Comparison of ENCODE assay signal across 17 cellular contexts in the genomic region with DNA sequence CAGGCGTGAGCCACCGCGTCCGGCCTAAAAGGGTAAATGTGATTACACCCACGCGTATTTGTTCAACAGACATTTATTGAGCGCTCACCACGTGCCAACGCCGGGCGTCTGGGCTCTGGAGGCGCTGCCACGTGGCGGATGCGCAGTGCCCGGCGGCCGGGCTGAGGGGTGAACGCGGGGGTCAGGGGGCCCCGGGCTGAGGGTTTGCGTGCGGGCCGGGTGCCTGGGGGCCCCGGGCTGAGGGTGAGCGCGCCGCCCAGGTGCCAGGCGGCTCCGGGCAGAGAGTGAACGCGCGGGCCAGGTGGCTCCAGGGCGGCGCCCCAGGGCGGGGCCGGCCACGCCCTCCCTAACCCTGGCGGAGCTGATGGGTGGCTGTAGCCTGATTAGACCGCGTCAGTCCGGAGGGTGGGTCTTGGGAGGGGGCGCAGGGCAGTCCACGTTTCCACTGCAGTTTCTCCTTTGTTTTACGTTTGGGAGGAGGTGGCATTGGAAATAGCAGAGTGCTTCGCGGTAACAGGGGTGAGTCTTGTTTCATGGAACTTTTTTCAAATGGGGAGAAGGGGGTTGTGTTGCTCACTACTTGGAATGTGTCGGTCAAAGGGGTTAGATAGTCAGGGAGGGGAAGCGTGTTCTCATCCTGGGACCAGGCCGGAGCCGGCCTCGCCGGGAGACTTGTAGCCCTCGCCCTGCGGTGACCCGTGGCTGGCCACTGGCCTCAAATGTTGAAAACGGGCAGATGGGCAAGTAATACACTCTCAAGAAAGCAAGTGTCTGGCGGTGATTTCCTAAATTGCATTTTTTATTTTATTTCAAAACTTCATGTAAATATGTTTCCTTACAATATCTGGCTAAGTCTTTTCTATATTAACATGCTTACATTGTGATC. TPM values are rescaled to one million over a fixed set of nuclear protein-coding genes. Genes with fewer than 3 reads are reported as not detected.
DNase-seq lines count a peak whose midpoint lies in the region; ATAC-seq and TF ChIP-seq lines count a peak whose summit lies in the region.
"Had no signal": no experiment of that assay in that cellular context is flagged by ENCODE, and none has a peak within 500 bp of the region (broad histone marks: within the 10 kb centered on the region; RNA-seq: fewer than 3 reads in every experiment).

Gene ZFP42, plus strand, starts transcription at position 450 of the 886 bp plus-strand sequence. CDS start 7,037 bp downstream, outside the sequence.

- H3K36me3 ChIP-seq in RWPE2 (ENCODE audit: low read depth) (no peaks in the 10 kb centered on the region), lower lobe of right lung (no peaks in the 10 kb centered on the region), OCI-LY7 (ENCODE audit: insufficient read depth, low read length) (no peaks in the 10 kb centered on the region)
- H3K36me3 ChIP-seq: sigmoid colon had no signal

- H3K4me1 Mint-ChIP-seq in glutamatergic neuron (ENCODE audit: low read depth, unreplicated experiment) (peaks cover 2% of the 10 kb centered on the region), type B pancreatic cell (ENCODE audit: unreplicated experiment) (peaks cover 9% of the 10 kb centered on the region)
- H3K4me1 Mint-ChIP-seq: activated CD4-positive, alpha-beta T cell treated with anti-CD3 and anti-CD28 coated beads, Interleukin-2, amount 10 ng/mL, durations not matched to agents 7 days and 5 days; activated naive CD4-positive, alpha-beta T cell treated with anti-CD3 and anti-CD28 coated beads, Interleukin-2, amount 50 U/mL, for 24 hours; memory B cell had no signal

- ATAC-seq in RWPE2 (ENCODE audit: low read depth) (peak; percentile 55; the same call in 2 of the 3 replicates), lower lobe of right lung (peak; percentile 38 to 64), GM19395 (IDR thresholded peaks at IDR 0.05; ENCODE audit: unreplicated experiment) (no peak), HG03039 (IDR thresholded peaks at IDR 0.05; ENCODE audit: unreplicated experiment) (no peak)

- TF ChIP-seq CTCF in RWPE2 (IDR thresholded peaks at IDR 0.05; ENCODE audit: poor library complexity, severe bottlenecking) (no peak), glutamatergic neuron (IDR thresholded peaks at IDR 0.05; ENCODE audit: partially characterized antibody, unreplicated experiment) (no peak), lower lobe of right lung (IDR thresholded peaks at IDR 0.05) (no peak), type B pancreatic cell (conservative IDR thresholded peaks at IDR 0.05) (no peak), OCI-LY7 (conservative IDR thresholded peaks at IDR 0.05; ENCODE audit: low read length) (no peak)

- H3K9me2 ChIP-seq in OCI-LY7 (ENCODE audit: insufficient read depth, low read length) = no peaks in the 10 kb centered on the region

- H3K27ac ChIP-seq in RWPE2 (ENCODE audit: poor library complexity, severe bottlenecking) = no peak within 1 kb of the TSS
- H3K27ac ChIP-seq in lower lobe of right lung = no peak within 1 kb of the TSS
- H3K27ac ChIP-seq in OCI-LY7 (ENCODE audit: low read depth, low read length, poor library complexity, severe bottlenecking) = no peak within 1 kb of the TSS
- H3K27ac ChIP-seq: dorsolateral prefrontal cortex, sigmoid colon had no signal

- DNase-seq in RWPE2 (ENCODE audit: low spot score) = no peak
- DNase-seq in glutamatergic neuron = peak; percentile 29
- DNase-seq in lower lobe of right lung = no peak
- DNase-seq in type B pancreatic cell (ENCODE audit: extremely low spot score, unreplicated experiment) = no peak
- DNase-seq in OCI-LY7 (ENCODE audit: low spot score) = no peak
- DNase-seq: activated CD4-positive, alpha-beta T cell treated with anti-CD3 and anti-CD28 coated beads, Interleukin-2, amount 10 ng/mL, durations not matched to agents 7 days and 5 days; AML-193; dorsolateral prefrontal cortex; hypothalamus; NCI-H2081 treated with DMSO at 0.1 percent for 48 hours; NCI-H774; occipital lobe; sigmoid colon had no signal

- CTCF ChIA-PET in OCI-LY7 (lab: Charles Lee; ENCODE audit: unreplicated experiment) = no interaction called here

- no TSS peak for BruUV-seq in OCI-LY7 (replicated peaks; lab: Mats Ljungman, UMichigan)

- H3K9me3 Mint-ChIP-seq in glutamatergic neuron (ENCODE audit: unreplicated experiment) = peaks cover 9% of the 10 kb centered on the region
- peaks cover 8% of the 10 kb centered on the region for H3K9me3 Mint-ChIP-seq in type B pancreatic cell

- H3K27me3 Mint-ChIP-seq in glutamatergic neuron (ENCODE audit: unreplicated experiment) (peaks cover 10% of the 10 kb centered on the region), type B pancreatic cell (peaks cover 18% of the 10 kb centered on the region)

- peak within 1 kb of the TSS; percentile 84 for H3K27ac Mint-ChIP-seq in glutamatergic neuron (ENCODE audit: unreplicated experiment)
- peak within 1 kb of the TSS; percentile 94 for H3K27ac Mint-ChIP-seq in type B pancreatic cell
- H3K27ac Mint-ChIP-seq: activated CD4-positive, alpha-beta T cell treated with anti-CD3 and anti-CD28 coated beads, Interleukin-2, amount 10 ng/mL, durations not matched to agents 7 days and 5 days; memory B cell had no signal

- no peaks in the 10 kb centered on the region for H3K9me3 ChIP-seq in RWPE2 (ENCODE audit: severe bottlenecking)
- H3K9me3 ChIP-seq in lower lobe of right lung = no peaks in the 10 kb centered on the region
- H3K9me3 ChIP-seq in OCI-LY7 (ENCODE audit: low read length) = no peaks in the 10 kb centered on the region
- H3K9me3 ChIP-seq: sigmoid colon had no signal

- H3K4me3 ChIP-seq in RWPE2 (ENCODE audit: severe bottlenecking) (peak within 1 kb of the TSS; percentile 14), lower lobe of right lung (no peak within 1 kb of the TSS), OCI-LY7 (ENCODE audit: low read depth, low read length, poor library complexity, severe bottlenecking) (no peak within 1 kb of the TSS)
- H3K4me3 ChIP-seq: dorsolateral prefrontal cortex, sigmoid colon had no signal

- POLR2A ChIA-PET in OCI-LY7 (lab: Charles Lee) = no interaction called here

- H3K27me3 ChIP-seq in RWPE2 (ENCODE audit: insufficient read depth, poor library complexity, severe bottlenecking) = no peaks in the 10 kb centered on the region
- H3K27me3 ChIP-seq in lower lobe of right lung (ENCODE audit: low read depth) = peaks cover 23% of the 10 kb centered on the region

- H4K20me1 ChIP-seq in OCI-LY7 (ENCODE audit: insufficient read depth, low read length) = no peaks in the 10 kb centered on the region

- H3K4me2 ChIP-seq in OCI-LY7 (ENCODE audit: low read length) = no peak within 1 kb of the TSS

- peaks cover 11% of the 10 kb centered on the region for H3K36me3 Mint-ChIP-seq in glutamatergic neuron (ENCODE audit: unreplicated experiment)
- peaks cover 14% of the 10 kb centered on the region for H3K36me3 Mint-ChIP-seq in type B pancreatic cell

- no peaks in the 10 kb centered on the region for H3K79me2 ChIP-seq in OCI-LY7 (ENCODE audit: insufficient read depth, low read depth, low read length)

- intact Hi-C loops in lower lobe of right lung (cut with DNase I) (no loop called here), OCI-LY7 (cut with micrococcal nuclease; ENCODE audit: unreplicated experiment) (no loop called here)

- H3K4me1 ChIP-seq in RWPE2 (ENCODE audit: insufficient read depth, poor library complexity, severe bottlenecking) = peaks cover 5% of the 10 kb centered on the region
- H3K4me1 ChIP-seq in lower lobe of right lung = no peaks in the 10 kb centered on the region
- H3K4me1 ChIP-seq in OCI-LY7 (ENCODE audit: insufficient read depth, low read length, poor library complexity, severe bottlenecking) = no peaks in the 10 kb centered on the region
- H3K4me1 ChIP-seq: sigmoid colon had no signal

- H3K4me3 Mint-ChIP-seq in glutamatergic neuron (ENCODE audit: unreplicated experiment) (peak within 1 kb of the TSS; percentile 83), type B pancreatic cell (peak within 1 kb of the TSS; percentile 90)
- H3K4me3 Mint-ChIP-seq: activated CD4-positive, alpha-beta T cell treated with anti-CD3 and anti-CD28 coated beads, Interleukin-2, amount 10 ng/mL, durations not matched to agents 7 days and 5 days; activated naive CD4-positive, alpha-beta T cell treated with anti-CD3 and anti-CD28 coated beads, Interleukin-2, amount 50 U/mL, for 24 hours; memory B cell had no signal

- H2AFZ ChIP-seq in OCI-LY7 (ENCODE audit: low read length) = no peak within 1 kb of the TSS

RNA-seq across cellular contexts. Expression of gene ZFP42, which starts in this region (rescaled TPM):
- total RNA-seq in glutamatergic neuron (ENCODE audit: unreplicated experiment) (17.4 TPM), lower lobe of right lung (not detected), type B pancreatic cell (ENCODE audit: low replicate concordance) (12.0 and 33.4 TPM in 2 replicates), OCI-LY7 (2022) (not detected in 2 replicates)
- total RNA-seq in OCI-LY7 (2014; rRNA removed; shearing (Covaris generic)) = not detected in 2 replicates
- total RNA-seq: activated CD4-positive, alpha-beta T cell treated with anti-CD3 and anti-CD28 coated beads, Interleukin-2, amount 10 ng/mL, durations not matched to agents 7 days and 5 days; dorsolateral prefrontal cortex; occipital lobe; sigmoid colon had no signal

Comparison
In these comparisons a context has a peak if more than half of its experiments do, and no peak if none do; other contexts are left out.
1. RNA of gene ZFP42 (total RNA-seq): 17.4 TPM in glutamatergic neuron (single experiment) and 12.0 to 33.4 TPM in type B pancreatic cell; not detected in lower lobe of right lung (single experiment) and not detected in OCI-LY7; every median in the first group is over 10 times any median in the second.
2. Peak in ATAC-seq in lower lobe of right lung; RNA of the gene not detected or under 1 TPM.